16 cellular contexts compared by ENCODE assay signal in genomic region chr7:11524476-11525398, GRCh38.
DNase-seq lines count a peak whose midpoint lies in the region.
"Had no signal": no experiment of that assay in that cellular context is flagged by ENCODE, and none has a peak within 500 bp of the region (broad histone marks: within the 10 kb centered on the region; RNA-seq: fewer than 3 reads in every experiment).

No MANE protein-coding gene starts in this region.

- no peaks in the 10 kb centered on the region for H3K9me3 ChIP-seq in neuron (ENCODE audit: low read length)
- H3K9me3 ChIP-seq: BE2C, left ventricle myocardium inferior had no signal

- peak overlapping the region; percentile 76 for H2AFZ ChIP-seq in neuron (ENCODE audit: low read depth, low read length)

- H3K4me3 ChIP-seq in neuron (ENCODE audit: low read length), result peak overlapping the region; percentile 23
- no peak overlapping the region for H3K4me3 ChIP-seq in H7 (ENCODE audit: insufficient read depth, low read depth, low read length)
- H3K4me3 ChIP-seq: left ventricle myocardium inferior had no signal

- H3K27me3 ChIP-seq in neuron (ENCODE audit: insufficient read depth, low read length), result no peaks in the 10 kb centered on the region
- no peaks in the 10 kb centered on the region for H3K27me3 ChIP-seq in H7 (ENCODE audit: control insufficient read depth, insufficient read depth, low read length)
- H3K27me3 ChIP-seq: BE2C had no signal

- DNase-seq in DMS153 treated with DMSO at 0.1 percent for 48 hours (lab: John Stamatoyannopoulos, UW; ENCODE audit: unreplicated experiment) (peak; percentile 19), DMS153 (lab: John Stamatoyannopoulos, UW) (no peak), NCI-H345 (lab: John Stamatoyannopoulos, UW) (peak; percentile 62), dermis blood vessel endothelial cell (peak; percentile 31), H7 (no peak), midbrain (lab: John Stamatoyannopoulos, UW) (no peak)
- no peak for DNase-seq in stimulated activated CD4-positive, alpha-beta T cell treated with anti-CD3 and anti-CD28 coated beads, Interleukin-12 subunit alpha, Interleukin-12 subunit beta, amount 100 ng/mL, for 4 hours
- DNase-seq: activated CD4-positive, alpha-beta T cell treated with anti-CD3 and anti-CD28 coated beads for 48 hours; activated CD8-positive, alpha-beta memory T cell treated with anti-CD3 and anti-CD28 coated beads, Interleukin-2, amount 10 ng/mL, durations not matched to agents 7 days and 5 days; BE2C; left ventricle myocardium inferior; NCI-H1694; NCI-H446 treated with DMSO at 0.1 percent for 48 hours; occipital lobe; stimulated activated CD8-positive, alpha-beta memory T cell treated with anti-CD3 and anti-CD28 coated beads, Interleukin-4, amount 100 ng/mL, for 48 hours had no signal

- peaks cover 9% of the 10 kb centered on the region for H3K4me1 ChIP-seq in neuron (ENCODE audit: insufficient read depth, low read length)
- H3K4me1 ChIP-seq: BE2C, left ventricle myocardium inferior had no signal

- H3K36me3 ChIP-seq in neuron (ENCODE audit: insufficient read depth, low read length), result no peaks in the 10 kb centered on the region
- H3K36me3 ChIP-seq in H7 (replicated peaks; ENCODE audit: control insufficient read depth, insufficient read depth, low read length), result no peaks in the 10 kb centered on the region
- H3K36me3 ChIP-seq: left ventricle myocardium inferior had no signal

Comparison
In these comparisons a context has a peak if more than half of its experiments do, and no peak if none do; other contexts are left out.
1. DNase-seq: peak in DMS153 treated with DMSO at 0.1 percent for 48 hours (single experiment), NCI-H345 (single experiment) and dermis blood vessel endothelial cell (single experiment); none in DMS153 (single experiment), H7 (single experiment), stimulated activated CD4-positive, alpha-beta T cell treated with anti-CD3 and anti-CD28 coated beads, Interleukin-12 subunit alpha, Interleukin-12 subunit beta, amount 100 ng/mL, for 4 hours (single experiment) and midbrain (single experiment).